9 cellular contexts compared by ENCODE assay signal in the genomic region with DNA sequence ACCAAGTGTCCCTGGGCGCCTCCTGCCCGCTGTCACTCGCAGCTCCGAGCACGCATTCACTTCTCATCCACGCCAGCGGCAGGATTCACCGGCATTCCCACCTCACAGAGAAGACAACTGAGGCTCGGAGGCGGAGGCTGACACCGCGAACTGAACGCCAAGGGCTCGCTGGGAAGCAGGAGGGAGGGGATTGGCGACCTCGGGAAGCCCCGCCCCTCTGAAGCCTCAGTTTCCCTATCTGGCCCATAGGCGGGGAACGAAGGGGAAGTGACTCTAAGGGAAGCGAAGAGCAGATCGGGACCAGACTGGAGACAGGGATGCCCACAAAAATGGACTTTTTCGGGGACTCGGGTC. TPM values are rescaled to one million over a fixed set of nuclear protein-coding genes. Genes with fewer than 3 reads are reported as not detected.
DNase-seq lines count a peak whose midpoint lies in the region; ATAC-seq, FAIRE-seq and TF ChIP-seq lines count a peak whose summit lies in the region.
"Had no signal": no experiment of that assay in that cellular context is flagged by ENCODE, and none has a peak within 500 bp of the region (broad histone marks: within the 10 kb centered on the region; RNA-seq: fewer than 3 reads in every experiment).

No MANE protein-coding gene starts in this region.

- H3K36me3 ChIP-seq in NT2/D1 (ENCODE audit: insufficient read depth, insufficient read length, low read length) (peaks cover 33% of the 10 kb centered on the region), H1 (ENCODE audit: control insufficient read depth in 2 of 4, insufficient read depth in 4 of 4, low read length in 3 of 4) (0 out of 8 replicates have a peak, but pooled peaks cover 0 to 2% (median 0%) of the 10 kb centered on the region in 4 experiments), mucosa of descending colon (ENCODE audit: low read depth) (no peaks in the 10 kb centered on the region)

- H3K79me1 ChIP-seq in H1 (ENCODE audit: low read depth, low read length), result peaks cover 3% of the 10 kb centered on the region; the same call in 1 of the 2 replicates

- POLR2A ChIA-PET in H1 (lab: Charles Lee; ENCODE audit: partially characterized antibody), result interaction anchor here (1.0 to 2.8 kb wide), 5 partner anchors 11 to 38 kb away, joined by 3 to 13 read pairs (median 3); no protein-coding TSS in a partner anchor

- intact Hi-C loops in mucosa of descending colon (cut with DNase I, micrococcal nuclease), result no loop called here

- H3K23ac ChIP-seq in H1 (ENCODE audit: insufficient read length), result no peak overlapping the region

- TF ChIP-seq POLR2A in H1 (IDR thresholded peaks at IDR 0.05; ENCODE audit: control extremely low read depth in 1 of 2, low read depth in 2 of 2, low read length in 2 of 2), result no peak

- no peak overlapping the region for H2AK5ac ChIP-seq in H1 (ENCODE audit: low read depth, low read length)

- H4K5ac ChIP-seq in H1 (ENCODE audit: insufficient read length, low read depth, low read length), result peak overlapping the region; percentile 76

- peak overlapping the region; percentile 58 for H3K4ac ChIP-seq in H1 (replicated peaks; ENCODE audit: insufficient read length, low read depth, low read length)

- TF ChIP-seq EP300 in H1 (IDR thresholded peaks at IDR 0.05; ENCODE audit: borderline replicate concordance in 1 of 2, low read depth in 2 of 2, low read length in 2 of 2), result no peak

- no peak overlapping the region for H2BK15ac ChIP-seq in H1 (ENCODE audit: low read length)

- H2BK12ac ChIP-seq in H1 (ENCODE audit: low read depth, low read length), result no peak overlapping the region

- no peak for TF ChIP-seq CTCF in H1 (IDR thresholded peaks at IDR 0.05; ENCODE audit: control extremely low read depth in 1 of 3, insufficient read depth in 1 of 3, low read depth in 1 of 3, low read length in 3 of 3)
- no peak for TF ChIP-seq CTCF in mucosa of descending colon (IDR thresholded peaks at IDR 0.05)

- H3K9ac ChIP-seq in NT2/D1 (ENCODE audit: insufficient read length, low read depth) (peak overlapping the region; percentile 85), H1 (replicated peaks in 1 of 4; ENCODE audit: extremely low read depth in 1 of 4, low read depth in 3 of 4, low read length in 3 of 4) (peak overlapping the region in 3 of 4 experiments; percentile 64 to 67 (median 65); a peak in 5 of 7 replicates)

- no peak overlapping the region for H3K14ac ChIP-seq in H1 (ENCODE audit: insufficient read length)

- H2BK120ac ChIP-seq in H1 (replicated peaks; ENCODE audit: low read depth, low read length), result no peak overlapping the region

- no peak overlapping the region for H2BK20ac ChIP-seq in H1 (ENCODE audit: low read length)

- no peak for FAIRE-seq in H1 (lab: Jason Lieb, UNC)

- no peak overlapping the region; the same call in 1 of the 2 replicates for H3K18ac ChIP-seq in H1 (ENCODE audit: extremely low read depth, low read length)

- ATAC-seq in mucosa of descending colon, result peak; percentile 9
- no peak for ATAC-seq in GM21390 (IDR thresholded peaks at IDR 0.05; ENCODE audit: unreplicated experiment)
- ATAC-seq in GM19023 (IDR thresholded peaks at IDR 0.05; ENCODE audit: unreplicated experiment), result no peak
- no peak for ATAC-seq in GM21723 (IDR thresholded peaks at IDR 0.05; ENCODE audit: unreplicated experiment)

- H3K4me2 ChIP-seq in H1 (ENCODE audit: insufficient read depth in 1 of 2, low read depth in 2 of 2, low read length in 2 of 2), result peak overlapping the region; percentile 89 to 97

- H2AFZ ChIP-seq in H1 (ENCODE audit: low read length), result no peak overlapping the region; the same call in 1 of the 2 replicates

- H2BK5ac ChIP-seq in H1 (ENCODE audit: low read depth, low read length), result peak overlapping the region; percentile 81; the same call in 1 of the 2 replicates

- H3K27me3 ChIP-seq in NT2/D1 (ENCODE audit: insufficient read depth, insufficient read length) (no peaks in the 10 kb centered on the region), H1 (replicated peaks in 1 of 4; ENCODE audit: control insufficient read depth in 3 of 4, extremely low read depth in 1 of 4, insufficient read depth in 3 of 4, low read length in 3 of 4) (no peaks in the 10 kb centered on the region)

- peaks cover 8% of the 10 kb centered on the region for H3K4me1 ChIP-seq in NT2/D1 (ENCODE audit: insufficient read depth, insufficient read length)
- H3K4me1 ChIP-seq in H1 (replicated peaks in 1 of 4; ENCODE audit: control insufficient read depth in 3 of 4, insufficient read depth in 4 of 4, low read length in 3 of 4), result peaks cover 0 to 14% (median 0%) of the 10 kb centered on the region in 4 experiments; a peak in 5 of 7 replicates
- peaks cover 13% of the 10 kb centered on the region for H3K4me1 ChIP-seq in mucosa of descending colon (ENCODE audit: low read depth)

- DNase-seq in D341Med (ENCODE audit: low spot score) (peak; percentile 57), NT2/D1 (ENCODE audit: low read depth, low spot score) (no peak), H1 (ENCODE audit: low read depth in 1 of 2, low spot score in 2 of 2) (no peak), mucosa of descending colon (peak in 1 of 3 donors; percentile 84)
- no peak for DNase-seq in stimulated activated CD4-positive, alpha-beta T cell treated with anti-CD3 and anti-CD28 coated beads, Interleukin-4, amount 100 ng/mL, for 4 hours

- no peak overlapping the region for H4K91ac ChIP-seq in H1 (replicated peaks; ENCODE audit: insufficient read length, low read length)

- H3K23me2 ChIP-seq in H1 (ENCODE audit: low read depth, low read length), result peaks cover 15% of the 10 kb centered on the region; the same call in 1 of the 2 replicates

- H4K8ac ChIP-seq in H1 (ENCODE audit: extremely low read depth, insufficient read depth, low read length), result peak overlapping the region; percentile 69; the same call in 1 of the 2 replicates

- H3K27ac ChIP-seq in H1 (ENCODE audit: low read depth, low read length), result peak overlapping the region; percentile 69; the same call in 1 of the 2 replicates

- no peaks in the 10 kb centered on the region for H3K79me2 ChIP-seq in H1 (ENCODE audit: control insufficient read depth in 1 of 2, insufficient read depth in 2 of 2, low read length in 2 of 2)

- H4K20me1 ChIP-seq in H1 (replicated peaks in 1 of 2; ENCODE audit: control insufficient read depth in 1 of 2, insufficient read depth in 2 of 2, low read length in 2 of 2), result peaks cover 0 to 10% of the 10 kb centered on the region in 2 experiments

- H3K4me3 ChIP-seq in NT2/D1 (ENCODE audit: insufficient read length, low read depth) (peak overlapping the region; percentile 92), H1 (ENCODE audit: extremely low read depth in 1 of 4, insufficient read depth in 2 of 4, low read depth in 3 of 4, low read length in 4 of 4) (peak overlapping the region; percentile 58 to 83 (median 76)), mucosa of descending colon (peak overlapping the region; percentile 68)

- no peak for TF ChIP-seq RAD21 in H1 (IDR thresholded peaks at IDR 0.05 in 1 of 2, conservative IDR thresholded peaks at IDR 0.05 in 1 of 2; ENCODE audit: low read depth in 2 of 2, low read length in 2 of 2)

- peak overlapping the region; percentile 52 for H3K56ac ChIP-seq in H1 (replicated peaks; ENCODE audit: insufficient read length, low read depth, low read length)

- CTCF ChIA-PET in H1 (lab: Charles Lee; ENCODE audit: partially characterized antibody), result no interaction called here

- no peaks in the 10 kb centered on the region for H3K9me3 ChIP-seq in NT2/D1 (ENCODE audit: insufficient read depth, low read length)
- H3K9me3 ChIP-seq in H1 (ENCODE audit: insufficient read depth in 2 of 2, low read depth in 1 of 2, low read length in 1 of 2), result no peaks in the 10 kb centered on the region
- H3K9me3 ChIP-seq in mucosa of descending colon, result no peaks in the 10 kb centered on the region

- 9% methylated on average over 20 of the region's 23 CpGs; no CpG with 5 or more reads in 1 of the 2 experiments for WGBS in H1 (ENCODE audit: extremely low coverage in 1 of 2, insufficient coverage in 1 of 2, insufficient read length in 1 of 2, insufficient replicate concordance in 2 of 2, low coverage in 1 of 2, low lambda C conversion rate in 2 of 2, missing lambda C conversion rate in 1 of 2), 2 experiments

RNA-seq across cellular contexts. Expression of a gene that starts 0.3 kb away (rescaled TPM):
- 17.3 and 20.4 TPM in 2 replicates for total RNA-seq in H1 (2021; fragmentation: NEBNext Ultra II Directional; extraction: Animal tissue kit (Norgen Biotek cat#: 25700))
- 36.1 and 36.9 TPM in 2 replicates for polyA plus RNA-seq in H1 (2011; rRNA removed)
- 26.2 TPM for polyA plus RNA-seq in H1 (2011; cell fraction: cytosol; rRNA removed)
- polyA plus RNA-seq in H1 (2011; cell fraction: nucleus; rRNA removed), result 20.9 TPM
- polyA plus RNA-seq in H1 (2012, experiment 1 of 2), result 15.4 to 29.5 TPM (median 24.5 TPM) in 4 replicates
- polyA plus RNA-seq in H1 (2012, experiment 2 of 2), result 18.7 TPM
- 17.6 TPM for polyA plus RNA-seq in H1 (2013, experiment 1 of 2)
- 17.0 TPM for polyA plus RNA-seq in H1 (2013, experiment 2 of 2)
- 2.6 and 3.4 TPM in 2 replicates for polyA minus RNA-seq in H1 (2011; rRNA and poly(A)+ RNA removed)
- polyA minus RNA-seq in H1 (2011; cell fraction: cytosol; rRNA and poly(A)+ RNA removed), result 10.9 TPM
- polyA minus RNA-seq in H1 (2011; cell fraction: nucleus; rRNA and poly(A)+ RNA removed), result 11.3 TPM
- total RNA-seq in mucosa of descending colon, result 10 to 100 TPM; 70.1 to 73.7 (median 70.9) TPM

RNA-seq across cellular contexts. Expression of a gene that starts 0.8 kb away (rescaled TPM):
- 8.2 and 9.5 TPM in 2 replicates for total RNA-seq in H1 (2021; fragmentation: NEBNext Ultra II Directional; extraction: Animal tissue kit (Norgen Biotek cat#: 25700))
- 20.6 and 29.4 TPM in 2 replicates for polyA plus RNA-seq in H1 (2011; rRNA removed)
- polyA plus RNA-seq in H1 (2011; cell fraction: cytosol; rRNA removed), result 22.0 TPM
- 22.8 TPM for polyA plus RNA-seq in H1 (2011; cell fraction: nucleus; rRNA removed)
- 8.0 to 16.5 TPM (median 12.2 TPM) in 4 replicates for polyA plus RNA-seq in H1 (2012, experiment 1 of 2)
- polyA plus RNA-seq in H1 (2012, experiment 2 of 2), result 8.5 TPM
- polyA plus RNA-seq in H1 (2013, experiment 1 of 2), result 10.6 TPM
- 10.7 TPM for polyA plus RNA-seq in H1 (2013, experiment 2 of 2)
- polyA minus RNA-seq in H1 (2011; rRNA and poly(A)+ RNA removed), result 1.6 and 2.3 TPM in 2 replicates
- 11.4 TPM for polyA minus RNA-seq in H1 (2011; cell fraction: cytosol; rRNA and poly(A)+ RNA removed)
- polyA minus RNA-seq in H1 (2011; cell fraction: nucleus; rRNA and poly(A)+ RNA removed), result 4.7 TPM
- 1 to 10 TPM; 2.3 to 8.2 (median 3.3) TPM for total RNA-seq in mucosa of descending colon

RNA-seq across cellular contexts. Expression of a gene that starts 10.0 kb away (rescaled TPM):
- 1,075 and 1,137 TPM in 2 replicates for total RNA-seq in H1 (2021; fragmentation: NEBNext Ultra II Directional; extraction: Animal tissue kit (Norgen Biotek cat#: 25700))
- 730 and 951 TPM in 2 replicates for polyA plus RNA-seq in H1 (2011; rRNA removed)
- polyA plus RNA-seq in H1 (2011; cell fraction: cytosol; rRNA removed), result 943 TPM
- 857 TPM for polyA plus RNA-seq in H1 (2011; cell fraction: nucleus; rRNA removed)
- polyA plus RNA-seq in H1 (2012, experiment 1 of 2), result 996 to 2,048 TPM (median 1,766 TPM) in 4 replicates
- polyA plus RNA-seq in H1 (2012, experiment 2 of 2), result 1,380 TPM
- polyA plus RNA-seq in H1 (2013, experiment 1 of 2), result 1,979 TPM
- 1,903 TPM for polyA plus RNA-seq in H1 (2013, experiment 2 of 2)
- 131 and 137 TPM in 2 replicates for polyA minus RNA-seq in H1 (2011; rRNA and poly(A)+ RNA removed)
- polyA minus RNA-seq in H1 (2011; cell fraction: cytosol; rRNA and poly(A)+ RNA removed), result 830 TPM
- 332 TPM for polyA minus RNA-seq in H1 (2011; cell fraction: nucleus; rRNA and poly(A)+ RNA removed)
- total RNA-seq in mucosa of descending colon, result 100 to 1,000 TPM; 541 to 812 (median 769) TPM

RNA-seq across cellular contexts. Expression of a gene that starts 39.9 kb away (rescaled TPM):
- total RNA-seq in H1 (2021; fragmentation: NEBNext Ultra II Directional; extraction: Animal tissue kit (Norgen Biotek cat#: 25700)), result 117 and 124 TPM in 2 replicates
- polyA plus RNA-seq in H1 (2011; rRNA removed), result 98.1 and 157 TPM in 2 replicates
- polyA plus RNA-seq in H1 (2011; cell fraction: cytosol; rRNA removed), result 145 TPM
- 190 TPM for polyA plus RNA-seq in H1 (2011; cell fraction: nucleus; rRNA removed)
- 74.7 to 137 TPM (median 126 TPM) in 4 replicates for polyA plus RNA-seq in H1 (2012, experiment 1 of 2)
- 84.5 TPM for polyA plus RNA-seq in H1 (2012, experiment 2 of 2)
- polyA plus RNA-seq in H1 (2013, experiment 1 of 2), result 54.5 TPM
- 51.7 TPM for polyA plus RNA-seq in H1 (2013, experiment 2 of 2)
- polyA minus RNA-seq in H1 (2011; rRNA and poly(A)+ RNA removed), result 53.4 and 67.5 TPM in 2 replicates
- 72.8 TPM for polyA minus RNA-seq in H1 (2011; cell fraction: cytosol; rRNA and poly(A)+ RNA removed)
- 52.7 TPM for polyA minus RNA-seq in H1 (2011; cell fraction: nucleus; rRNA and poly(A)+ RNA removed)
- total RNA-seq in mucosa of descending colon, result 10 to 100 TPM; 55.9 to 63.0 (median 55.9) TPM

RNA-seq across cellular contexts. Expression of a gene that starts 40.4 kb away (rescaled TPM):
- not detected in 2 replicates for total RNA-seq in H1 (2021; fragmentation: NEBNext Ultra II Directional; extraction: Animal tissue kit (Norgen Biotek cat#: 25700))
- polyA plus RNA-seq in H1 (2011; rRNA removed), result 0.12 TPM in 1 of 2 replicates, not detected in the other
- polyA plus RNA-seq in H1 (2011; cell fraction: cytosol; rRNA removed), result not detected
- not detected for polyA plus RNA-seq in H1 (2011; cell fraction: nucleus; rRNA removed)
- not detected in 4 replicates for polyA plus RNA-seq in H1 (2012, experiment 1 of 2)
- polyA plus RNA-seq in H1 (2012, experiment 2 of 2), result not detected
- polyA plus RNA-seq in H1 (2013, experiment 1 of 2), result 0.02 TPM
- polyA plus RNA-seq in H1 (2013, experiment 2 of 2), result 0.04 TPM
- 0.05 TPM in 1 of 2 replicates, not detected in the other for polyA minus RNA-seq in H1 (2011; rRNA and poly(A)+ RNA removed)
- not detected for polyA minus RNA-seq in H1 (2011; cell fraction: cytosol; rRNA and poly(A)+ RNA removed)
- not detected for polyA minus RNA-seq in H1 (2011; cell fraction: nucleus; rRNA and poly(A)+ RNA removed)
- total RNA-seq in mucosa of descending colon, result not detected
- total RNA-seq: RPMI7951 had no signal
